Comparison of ENCODE assay signal across 33 cellular contexts in genomic region chr12:51339750-51340149, GRCh38. TPM values are rescaled to one million over a fixed set of nuclear protein-coding genes. Genes with fewer than 3 reads are reported as not detected.
"Had no signal": no experiment of that assay in that cellular context is flagged by ENCODE, and none has a peak within 500 bp of the region (broad histone marks: within the 10 kb centered on the region; RNA-seq: fewer than 3 reads in every experiment).

No MANE protein-coding gene starts in this region.

- H3K27ac Mint-ChIP-seq: memory B cell; natural killer cell; progenitor cell of endocrine pancreas; stimulated activated effector memory CD8-positive, alpha-beta T cell treated with anti-CD3 and anti-CD28 coated beads, Interleukin-12 subunit alpha, Interleukin-12 subunit beta, amount 100 ng/mL, for 72 hours; type B pancreatic cell had no signal

- DNase-seq: dermis blood vessel endothelial cell; effector memory CD4-positive, alpha-beta T cell; foreskin keratinocyte; heart left ventricle; kidney; natural killer cell; stimulated activated CD4-positive, alpha-beta T cell treated with anti-CD3 and anti-CD28 coated beads, Interleukin-2, amount 100 ng/mL, for 24 hours; stimulated activated CD4-positive, alpha-beta T cell treated with anti-CD3 and anti-CD28 coated beads, Interleukin-4, amount 100 ng/mL, for 24 hours; stimulated activated naive CD4-positive, alpha-beta T cell treated with Interleukin-2 at 50 U/mL for 16 hours; stomach; thyroid gland had no signal

- H3K27me3 Mint-ChIP-seq: type B pancreatic cell had no signal

- H3K4me3 Mint-ChIP-seq: memory B cell; natural killer cell; stimulated activated effector memory CD8-positive, alpha-beta T cell treated with anti-CD3 and anti-CD28 coated beads, Interleukin-12 subunit alpha, Interleukin-12 subunit beta, amount 100 ng/mL, for 72 hours; type B pancreatic cell had no signal

- H3K27me3 ChIP-seq: esophagus muscularis mucosa, foreskin keratinocyte, gastroesophageal sphincter, heart left ventricle, hepatocyte, thyroid gland had no signal

- H3K9me3 Mint-ChIP-seq: memory B cell; natural killer cell; stimulated activated effector memory CD8-positive, alpha-beta T cell treated with anti-CD3 and anti-CD28 coated beads, Interleukin-12 subunit alpha, Interleukin-12 subunit beta, amount 100 ng/mL, for 72 hours; type B pancreatic cell had no signal

- H3K36me3 ChIP-seq: esophagus muscularis mucosa, gastroesophageal sphincter, heart left ventricle, stomach, thyroid gland had no signal

- H3K4me1 ChIP-seq: foreskin keratinocyte had no signal

- ATAC-seq: foreskin keratinocyte; gastroesophageal sphincter; heart left ventricle; left lobe of liver; natural killer cell; sciatic nerve; stimulated activated effector memory CD8-positive, alpha-beta T cell treated with anti-CD3 and anti-CD28 coated beads, Interleukin-12 subunit alpha, Interleukin-12 subunit beta, amount 100 ng/mL, for 72 hours had no signal

- H2AFZ ChIP-seq: hepatocyte, parathyroid adenoma had no signal

- H3K4me2 ChIP-seq: hepatocyte, smooth muscle cell had no signal

- H3K4me3 ChIP-seq: esophagus muscularis mucosa, gastroesophageal sphincter, heart left ventricle, hepatocyte, lung, smooth muscle cell, stomach, thyroid gland had no signal

- H3K36me3 Mint-ChIP-seq: memory B cell; natural killer cell; stimulated activated effector memory CD8-positive, alpha-beta T cell treated with anti-CD3 and anti-CD28 coated beads, Interleukin-12 subunit alpha, Interleukin-12 subunit beta, amount 100 ng/mL, for 72 hours; type B pancreatic cell had no signal

- H3K27ac ChIP-seq: esophagus muscularis mucosa, foreskin keratinocyte, gastroesophageal sphincter, heart left ventricle, hepatocyte, parathyroid adenoma, stomach, thyroid gland had no signal

- H3K79me2 ChIP-seq: hepatocyte, parathyroid adenoma had no signal

- H3K9ac ChIP-seq: parathyroid adenoma had no signal

- H3K9me3 ChIP-seq: esophagus muscularis mucosa, gastroesophageal sphincter, heart left ventricle, stomach, thyroid gland had no signal

RNA-seq across cellular contexts. Expression of gene CELA1, which starts 6.7 kb away (rescaled TPM):
- total RNA-seq: dermis blood vessel endothelial cell, endothelial cell of umbilical vein, epithelial cell of proximal tubule, esophagus muscularis mucosa, fibroblast of lung, foreskin keratinocyte, gastroesophageal sphincter, heart left ventricle, hepatocyte, kidney, left lobe of liver, liver, lung, mononuclear cell, osteoblast, progenitor cell of endocrine pancreas, sciatic nerve, smooth muscle cell, stomach, subcutaneous adipose tissue, temporal lobe, thyroid gland, urinary bladder had no signal
- polyA plus RNA-seq: endothelial cell of umbilical vein, fibroblast of lung, foreskin keratinocyte, heart left ventricle, hepatocyte, liver, neural cell, smooth muscle cell, stomach, urinary bladder had no signal

RNA-seq across cellular contexts. Expression of gene BIN2, which starts 15.8 kb away (rescaled TPM):
- total RNA-seq: dermis blood vessel endothelial cell, endothelial cell of umbilical vein, epithelial cell of proximal tubule, fibroblast of lung, foreskin keratinocyte, progenitor cell of endocrine pancreas, smooth muscle cell had no signal
- polyA plus RNA-seq: endothelial cell of umbilical vein, fibroblast of lung, foreskin keratinocyte, hepatocyte, neural cell, smooth muscle cell had no signal

RNA-seq across cellular contexts. Expression of gene GALNT6, which starts 51.5 kb away (rescaled TPM):
- polyA plus RNA-seq: neural cell had no signal
